ENCODE assay signal across 1 cellular context in the genomic region with DNA sequence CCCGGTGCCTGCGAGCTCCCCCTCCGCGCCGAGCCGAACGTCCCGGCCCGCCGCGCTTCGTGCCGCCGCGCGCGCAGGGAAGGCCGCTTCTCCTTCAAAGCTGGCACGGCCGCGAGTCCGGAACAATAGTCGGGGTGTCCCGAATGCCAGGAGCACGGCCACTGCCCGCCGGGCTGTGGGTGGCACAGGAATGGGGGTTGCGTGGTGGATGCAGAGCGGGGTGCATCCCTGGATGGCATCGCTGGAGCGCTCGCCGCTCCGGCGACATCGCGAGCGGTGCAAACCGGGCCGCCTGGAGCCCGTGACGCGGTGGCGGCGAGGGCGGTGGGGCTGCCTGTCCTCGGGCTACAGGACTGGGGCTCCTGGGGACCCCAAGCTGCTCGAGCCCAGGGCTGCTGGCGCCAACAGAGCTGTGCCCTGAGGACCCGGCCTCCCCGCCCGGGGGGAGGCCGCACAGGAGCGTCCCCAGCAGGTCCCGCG.
TF ChIP-seq lines count a peak whose summit lies in the region.

No MANE protein-coding gene starts in this region.

TF ChIP-seq in endothelial cell of umbilical vein, 7 proteins besides CTCF, POLR2A, EP300 and RAD21:
- TF ChIP-seq FOS (IDR thresholded peaks at IDR 0.05; ENCODE audit: borderline replicate concordance, insufficient read depth, low read length) (no peak), MYC (IDR thresholded peaks at IDR 0.05; ENCODE audit: low read depth, low read length) (no peak), POLR2AphosphoS5 (IDR thresholded peaks at IDR 0.05; ENCODE audit: insufficient read depth, low read depth, low read length) (no peak), EZH2 (IDR thresholded peaks at IDR 0.05; ENCODE audit: borderline replicate concordance, low read depth, low read length, severe bottlenecking) (peak; percentile 53), JUN (IDR thresholded peaks at IDR 0.05; ENCODE audit: borderline replicate concordance, insufficient read depth, insufficient read length, low read depth) (no peak)
